In the genomic region with DNA sequence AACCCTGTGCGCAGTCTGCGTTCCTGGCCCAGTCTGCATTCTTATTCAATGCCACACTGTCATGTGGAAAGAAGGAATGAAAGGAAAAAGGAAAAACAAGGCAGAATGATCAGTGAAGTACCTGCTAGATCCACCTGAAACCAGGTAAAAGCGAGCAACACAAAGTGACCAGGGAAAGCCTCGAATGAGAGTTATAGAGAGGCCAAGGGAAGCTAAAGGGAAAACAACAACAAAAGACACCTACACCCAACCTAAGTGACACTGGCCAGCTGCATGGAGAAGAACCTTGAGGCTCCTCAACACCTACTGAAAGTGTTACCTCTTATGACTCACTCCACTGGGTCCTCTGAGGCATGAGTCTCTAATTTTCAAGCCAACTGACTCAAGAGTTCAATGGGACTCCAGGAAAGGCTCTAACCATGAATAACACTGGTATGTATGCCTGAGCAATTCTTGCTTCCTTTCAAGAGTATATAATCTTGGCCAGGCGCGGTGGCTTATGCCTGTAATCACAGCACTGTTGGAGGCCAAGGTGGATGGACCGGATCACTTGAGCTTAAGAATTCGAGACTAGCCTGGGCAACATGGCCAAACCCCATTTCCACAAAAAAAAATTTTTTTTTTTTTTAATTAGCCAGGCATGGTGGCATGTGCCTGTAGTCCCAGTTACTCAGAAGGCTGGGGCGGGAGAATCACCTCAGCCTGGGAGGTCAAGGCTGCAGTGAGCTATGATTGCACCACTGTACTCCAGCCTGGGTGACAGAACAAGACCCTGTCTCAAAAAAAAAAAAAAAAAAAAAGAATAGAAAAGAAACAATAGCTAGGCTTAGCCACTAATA, we compare ENCODE assay signal across 9 cellular contexts. TPM values are rescaled to one million over a fixed set of nuclear protein-coding genes. Genes with fewer than 3 reads are reported as not detected.
DNase-seq lines count a peak whose midpoint lies in the region; ATAC-seq, FAIRE-seq and TF ChIP-seq lines count a peak whose summit lies in the region.
"Had no signal": no experiment of that assay in that cellular context is flagged by ENCODE, and none has a peak within 500 bp of the region (broad histone marks: within the 10 kb centered on the region; RNA-seq: fewer than 3 reads in every experiment).

No MANE protein-coding gene starts in this region.

- H3K4me3 Mint-ChIP-seq in CD4-positive, CD25-positive, alpha-beta regulatory T cell, result no peak overlapping the region

- H3K36me3 Mint-ChIP-seq in CD4-positive, CD25-positive, alpha-beta regulatory T cell, result peaks cover 29% of the 10 kb centered on the region

- peak in 1 of 3 donors; percentile 24 for DNase-seq in CD4-positive, CD25-positive, alpha-beta regulatory T cell
- DNase-seq in epithelial cell of prostate (ENCODE audit: low read depth, low spot score), result peak; percentile 36
- DNase-seq in NCI-H1436 treated with DMSO at 0.1 percent for 48 hours (lab: John Stamatoyannopoulos, UW), result no peak
- no peak for DNase-seq in lower leg skin (ENCODE audit: low spot score in 2 of 2)
- DNase-seq in D721Med (ENCODE audit: insufficient read length, low spot score), result no peak

- H3K27me3 Mint-ChIP-seq in CD4-positive, CD25-positive, alpha-beta regulatory T cell, result no peaks in the 10 kb centered on the region

- no peak for FAIRE-seq in D721Med (lab: Jason Lieb, UNC)

- H3K27ac ChIP-seq in CD4-positive, CD25-positive, alpha-beta regulatory T cell (ENCODE audit: insufficient read depth, low read length, poor library complexity, severe bottlenecking), result no peak overlapping the region
- peak overlapping the region; percentile 50 for H3K27ac ChIP-seq in epithelial cell of prostate
- H3K27ac ChIP-seq: cardiac muscle cell had no signal

- H3K4me1 ChIP-seq in CD4-positive, CD25-positive, alpha-beta regulatory T cell (ENCODE audit: control insufficient read depth, insufficient read depth, low read length, poor library complexity, severe bottlenecking), result peaks cover 17% of the 10 kb centered on the region

- no peak overlapping the region for H3K4me3 ChIP-seq in CD4-positive, CD25-positive, alpha-beta regulatory T cell (ENCODE audit: low read depth, low read length)
- no peak overlapping the region for H3K4me3 ChIP-seq in lower leg skin (ENCODE audit: low read depth, poor library complexity, severe bottlenecking)
- H3K4me3 ChIP-seq: cardiac muscle cell had no signal

- 89 to 92% methylated on average over 9 of the region's 9 CpGs for WGBS in lower leg skin, 2 donors

- TF ChIP-seq CTCF in lower leg skin (IDR thresholded peaks at IDR 0.05) (no peak), D721Med (IDR thresholded peaks at IDR 0.05; ENCODE audit: insufficient read depth, missing control alignments) (no peak)

- peak overlapping the region in 2 of 3 donors; percentile 62 to 90 for H3K27ac Mint-ChIP-seq in CD4-positive, CD25-positive, alpha-beta regulatory T cell

- H3K9me3 Mint-ChIP-seq in CD4-positive, CD25-positive, alpha-beta regulatory T cell, result peaks cover 0 to 2% (median 0%) of the 10 kb centered on the region in 7 donors

- H3K9me3 ChIP-seq in CD4-positive, CD25-positive, alpha-beta regulatory T cell (ENCODE audit: control insufficient read depth in 2 of 2, low read length in 2 of 2), result no peaks in the 10 kb centered on the region

- intact Hi-C loops in lower leg skin (cut with DNase I; ENCODE audit: low total_unique reads), result loop anchor here (1.0 kb wide), 1 partner anchor 8 kb away; no protein-coding TSS in a partner anchor

- TF ChIP-seq POLR2A in lower leg skin (IDR thresholded peaks at IDR 0.05), result no peak

- ATAC-seq in CD4-positive, CD25-positive, alpha-beta regulatory T cell (ENCODE audit: low read depth in 2 of 2), result peak in 1 of 2 donors; percentile 26
- ATAC-seq in GM19467 (IDR thresholded peaks at IDR 0.05; ENCODE audit: unreplicated experiment) (peak; percentile 42), HG03521 (IDR thresholded peaks at IDR 0.05; ENCODE audit: unreplicated experiment) (peak; percentile 52), HG03457 (IDR thresholded peaks at IDR 0.05; ENCODE audit: unreplicated experiment) (no peak)

- H3K27me3 ChIP-seq in CD4-positive, CD25-positive, alpha-beta regulatory T cell (ENCODE audit: control insufficient read depth, insufficient read depth, low read length), result no peaks in the 10 kb centered on the region
- H3K27me3 ChIP-seq: cardiac muscle cell had no signal

- no peaks in the 10 kb centered on the region for H3K36me3 ChIP-seq in CD4-positive, CD25-positive, alpha-beta regulatory T cell (ENCODE audit: control insufficient read depth, insufficient read depth, low read length)
- H3K36me3 ChIP-seq: cardiac muscle cell had no signal

- peaks cover 16 to 65% (median 51%) of the 10 kb centered on the region in 4 donors for H3K4me1 Mint-ChIP-seq in CD4-positive, CD25-positive, alpha-beta regulatory T cell

RNA-seq across cellular contexts. Expression of a gene that starts 29.0 kb away (rescaled TPM):
- total RNA-seq in CD4-positive, CD25-positive, alpha-beta regulatory T cell, result 27.7 TPM
- 10 to 100 TPM; 12.9 to 21.3 (median 17.6) TPM for polyA plus RNA-seq in CD4-positive, CD25-positive, alpha-beta regulatory T cell
- 10 to 100 TPM; 23.1 to 36.2 (median 33.4) TPM for total RNA-seq in lower leg skin
